Comparison of ENCODE assay signal across 8 cellular contexts in genomic region chr12:12684375-12685106, GRCh38. TPM values are rescaled to one million over a fixed set of nuclear protein-coding genes. Genes with fewer than 3 reads are reported as not detected.
DNase-seq lines count a peak whose midpoint lies in the region; ATAC-seq and TF ChIP-seq lines count a peak whose summit lies in the region.

No MANE protein-coding gene starts in this region.

- intact Hi-C loops in sciatic nerve (cut with DNase I) = no loop called here

- in situ Hi-C loops in ACHN (cut with HindIII; ENCODE audit: low pct_ligation_motif_present, low pct_unique_long_range_greater_than_20kb, low sequenced_read_pairs) = no loop called here

- ATAC-seq in sciatic nerve (peak; percentile 61), HG02763 (IDR thresholded peaks at IDR 0.05; ENCODE audit: unreplicated experiment) (no peak), HG03457 (IDR thresholded peaks at IDR 0.05; ENCODE audit: unreplicated experiment) (no peak)

- no peak for TF ChIP-seq CTCF in GM20000 (IDR thresholded peaks at IDR 0.05; ENCODE audit: extremely low read depth, missing control alignments)

- DNase-seq in ACHN (peak; percentile 61), HT1080 (ENCODE audit: low read depth) (peak; percentile 48), OCI-M1 (lab: John Stamatoyannopoulos, UW) (peak; percentile 27), fibroblast of peridontal ligament (ENCODE audit: extremely low read depth) (peak; percentile 60), sciatic nerve (ENCODE audit: low spot score) (no peak), GM20000 (ENCODE audit: low spot score) (no peak)

RNA-seq across cellular contexts. Expression of gene GPR19, which starts 11.4 kb away (rescaled TPM):
- total RNA-seq in HT1080 (2014; rRNA removed; shearing (Covaris generic)) = 0.37 and 0.73 TPM in 2 replicates
- polyA plus RNA-seq in HT1080 (2015; cell fraction: cytosol; rRNA removed) = 0.41 and 0.94 TPM in 2 replicates
- polyA plus RNA-seq in HT1080 (2015; cell fraction: nucleus; rRNA removed) = 1.2 and 3.3 TPM in 2 replicates
- 0.62 TPM for total RNA-seq in sciatic nerve

RNA-seq across cellular contexts. Expression of gene CDKN1B, which starts 32.6 kb away (rescaled TPM):
- total RNA-seq in HT1080 (2014; rRNA removed; shearing (Covaris generic)) = 18.9 and 24.0 TPM in 2 replicates
- polyA plus RNA-seq in HT1080 (2015; cell fraction: cytosol; rRNA removed) = 16.8 and 18.8 TPM in 2 replicates
- 24.8 and 27.6 TPM in 2 replicates for polyA plus RNA-seq in HT1080 (2015; cell fraction: nucleus; rRNA removed)
- 110 TPM for total RNA-seq in sciatic nerve

Comparison
In these comparisons a context has a peak if more than half of its experiments do, and no peak if none do; other contexts are left out.
1. DNase-seq: peak in ACHN (single experiment), HT1080 (single experiment), OCI-M1 (single experiment) and fibroblast of peridontal ligament (single experiment); none in sciatic nerve (single experiment) and GM20000 (single experiment).